ENCODE assay signal across 9 cellular contexts in the genomic region with DNA sequence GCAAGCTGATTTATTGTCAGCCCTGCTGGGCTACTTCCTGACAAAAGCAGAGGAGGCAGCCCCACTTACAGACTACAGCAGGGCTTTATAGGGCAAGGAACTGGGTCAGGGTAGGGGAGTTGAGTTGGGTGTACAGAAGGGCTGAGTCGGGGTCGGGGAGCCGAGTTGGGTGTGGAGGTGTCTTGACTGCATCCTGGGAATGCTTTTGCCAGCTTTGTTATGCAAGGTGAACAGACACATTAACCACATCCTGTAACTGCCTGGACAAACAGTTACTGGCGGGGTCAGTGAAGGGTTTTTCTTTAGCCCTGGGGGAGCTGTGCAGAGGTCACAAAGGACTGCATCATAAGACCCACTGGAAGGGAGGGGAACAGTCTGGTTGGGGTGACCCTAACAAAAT. TPM values are rescaled to one million over a fixed set of nuclear protein-coding genes. Genes with fewer than 3 reads are reported as not detected.
DNase-seq lines count a peak whose midpoint lies in the region; ATAC-seq and TF ChIP-seq lines count a peak whose summit lies in the region.
"Had no signal": no experiment of that assay in that cellular context is flagged by ENCODE, and none has a peak within 500 bp of the region (broad histone marks: within the 10 kb centered on the region; RNA-seq: fewer than 3 reads in every experiment).

No MANE protein-coding gene starts in this region.

- TF ChIP-seq CTCF in GM12865 (IDR thresholded peaks at IDR 0.05; ENCODE audit: insufficient read depth, low read depth, low read length, missing control alignments): no peak
- TF ChIP-seq CTCF in MCF 10A (IDR thresholded peaks at IDR 0.05; ENCODE audit: unreplicated experiment): no peak
- TF ChIP-seq CTCF in thyroid gland (IDR thresholded peaks at IDR 0.05): no peak
- no peak for TF ChIP-seq CTCF in psoas muscle (IDR thresholded peaks at IDR 0.05)

- H3K4me3 Mint-ChIP-seq in MCF 10A (ENCODE audit: unreplicated experiment): no peak overlapping the region

- peak overlapping the region; percentile 27 for H3K27ac ChIP-seq in muscle layer of duodenum (ENCODE audit: low read length)
- no peak overlapping the region for H3K27ac ChIP-seq in thyroid gland
- H3K27ac ChIP-seq in psoas muscle: no peak overlapping the region

- no peak for TF ChIP-seq POLR2A in thyroid gland (IDR thresholded peaks at IDR 0.05)

- no peaks in the 10 kb centered on the region for H3K27me3 ChIP-seq in muscle layer of duodenum (ENCODE audit: low read depth, low read length)
- no peaks in the 10 kb centered on the region for H3K27me3 ChIP-seq in thyroid gland
- H3K27me3 ChIP-seq in psoas muscle (ENCODE audit: insufficient read depth in 3 of 3, low read length in 2 of 3): no peaks in the 10 kb centered on the region

- CTCF ChIA-PET in MCF 10A (lab: Yijun Ruan, JAX): interaction anchor here (0.6 kb wide), 1 partner anchor 312 kb away, joined by 4 read pairs; no protein-coding TSS in a partner anchor

- H3K36me3 ChIP-seq in muscle layer of duodenum (ENCODE audit: control insufficient read depth in 1 of 2, insufficient read depth in 2 of 2, low read length in 2 of 2): no peaks in the 10 kb centered on the region
- no peaks in the 10 kb centered on the region for H3K36me3 ChIP-seq in thyroid gland
- H3K36me3 ChIP-seq in psoas muscle (ENCODE audit: insufficient read depth in 1 of 2, low read depth in 1 of 2): no peaks in the 10 kb centered on the region

- peak; percentile 14 for DNase-seq in GM12865 (ENCODE audit: low read depth)
- peak; percentile 60 for DNase-seq in MCF 10A (ENCODE audit: unreplicated experiment)
- DNase-seq in thyroid gland: no peak
- DNase-seq in GDM1 (lab: John Stamatoyannopoulos, UW): no peak
- no peak for DNase-seq in psoas muscle
- no peak for DNase-seq in stimulated activated CD4-positive, alpha-beta T cell treated with anti-CD3 and anti-CD28 coated beads, Interleukin-2, amount 100 ng/mL, for 24 hours

- POLR2A ChIA-PET in MCF 10A (lab: Yijun Ruan, JAX): interaction anchor here (0.7 kb wide), 1 partner anchor 12 kb away, joined by 3 read pairs; no protein-coding TSS in a partner anchor

- H3K4me1 Mint-ChIP-seq in MCF 10A (ENCODE audit: insufficient read depth, unreplicated experiment): peaks cover 26% of the 10 kb centered on the region

- H3K9me3 Mint-ChIP-seq in MCF 10A (ENCODE audit: unreplicated experiment): no peaks in the 10 kb centered on the region

- peaks cover 16 to 18% of the 10 kb centered on the region in 2 donors for H3K4me1 ChIP-seq in muscle layer of duodenum (ENCODE audit: control insufficient read depth in 1 of 2, insufficient read depth in 2 of 2, low read length in 2 of 2)
- H3K4me1 ChIP-seq in thyroid gland: peaks cover 0 to 20% of the 10 kb centered on the region in 2 donors
- H3K4me1 ChIP-seq in psoas muscle: peaks cover 10% of the 10 kb centered on the region

- no peaks in the 10 kb centered on the region for H3K27me3 Mint-ChIP-seq in MCF 10A (ENCODE audit: insufficient read depth, unreplicated experiment)

- intact Hi-C loops in MCF 10A (cut with micrococcal nuclease): no loop called here
- intact Hi-C loops in thyroid gland (cut with DNase I): no loop called here
- intact Hi-C loops in psoas muscle (cut with DNase I): no loop called here

- no peak overlapping the region for H3K4me3 ChIP-seq in GM12865 (ENCODE audit: low read depth, low read length)
- H3K4me3 ChIP-seq in muscle layer of duodenum (ENCODE audit: low read depth in 1 of 2, low read length in 2 of 2): no peak overlapping the region
- no peak overlapping the region for H3K4me3 ChIP-seq in thyroid gland (replicated peaks in 1 of 3)
- H3K4me3 ChIP-seq in psoas muscle: no peak overlapping the region

- H3K9me3 ChIP-seq in muscle layer of duodenum (ENCODE audit: control insufficient read depth in 1 of 2, low read length in 2 of 2) (peaks cover 0 to 5% of the 10 kb centered on the region in 2 donors), thyroid gland (no peaks in the 10 kb centered on the region), psoas muscle (peaks cover 10% of the 10 kb centered on the region)

- 53 to 70% methylated on average over 4 of the region's 4 CpGs for WGBS in thyroid gland, 2 donors
- 67 to 77% (median 68%) methylated on average over 4 of the region's 4 CpGs for WGBS in psoas muscle, 3 donors

- H3K27ac Mint-ChIP-seq in MCF 10A (ENCODE audit: low read depth, unreplicated experiment): peak overlapping the region; percentile 64

- peak; percentile 53 for ATAC-seq in HG03378 (IDR thresholded peaks at IDR 0.05; ENCODE audit: unreplicated experiment)
- ATAC-seq in psoas muscle: no peak

- H3K36me3 Mint-ChIP-seq in MCF 10A (ENCODE audit: insufficient read depth, unreplicated experiment): no peaks in the 10 kb centered on the region

- BruUV-seq in MCF 10A (replicated peaks; lab: Mats Ljungman, UMichigan): no TSS peak

RNA-seq across cellular contexts. Expression of a gene that starts 39.1 kb away (rescaled TPM):
- total RNA-seq in MCF 10A (2022) (not detected in 2 replicates), thyroid gland (1 to 10 TPM; 1.0 to 3.0 (median 2.4) TPM), psoas muscle (under 1 TPM; 0.29 to 0.74 (median 0.49) TPM)
- under 1 TPM; 0.16 to 0.21 (median 0.18) TPM for polyA plus RNA-seq in psoas muscle
- total RNA-seq: G401 had no signal

RNA-seq across cellular contexts. Expression of a gene that starts 52.1 kb away (rescaled TPM):
- total RNA-seq in MCF 10A (2022) (not detected in 2 replicates), thyroid gland (under 1 TPM in 1 of 4 donors, not detected in 3; 0.89 TPM), psoas muscle (under 1 TPM in 1 of 4 donors, not detected in 3; 0.10 TPM)
- polyA plus RNA-seq in psoas muscle: under 1 TPM; 0.03 to 0.04 (median 0.03) TPM
- total RNA-seq: G401 had no signal

Comparison
In these comparisons a context has a peak if more than half of its experiments do, and no peak if none do; other contexts are left out.
1. DNase-seq: peak in GM12865 (single experiment) and MCF 10A (single experiment); none in thyroid gland (0 of 2), GDM1 (single experiment), psoas muscle (0 of 2) and stimulated activated CD4-positive, alpha-beta T cell treated with anti-CD3 and anti-CD28 coated beads, Interleukin-2, amount 100 ng/mL, for 24 hours (0 of 2).